ENCODE assay signal across 6 cellular contexts in the genomic region with DNA sequence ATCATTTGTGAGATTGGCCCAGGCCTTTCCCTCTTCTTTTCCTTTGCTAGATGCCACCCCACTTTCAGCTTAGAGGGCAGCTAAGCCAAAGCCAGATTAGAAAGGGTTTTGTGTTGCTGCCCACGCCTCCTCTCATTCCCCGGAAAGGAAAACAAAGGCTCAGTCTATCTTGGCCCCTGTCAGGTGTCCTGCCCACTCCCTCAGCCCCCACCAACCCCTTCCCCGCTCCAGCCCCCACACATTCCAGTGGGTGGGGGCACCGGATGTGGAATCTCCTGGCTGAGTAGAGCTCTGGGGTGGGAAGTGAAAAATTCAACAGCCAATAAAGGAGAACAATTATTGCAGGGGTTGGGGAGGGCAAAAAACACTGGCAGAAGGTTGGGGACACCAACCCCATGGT. TPM values are rescaled to one million over a fixed set of nuclear protein-coding genes. Genes with fewer than 3 reads are reported as not detected.
DNase-seq lines count a peak whose midpoint lies in the region; ATAC-seq and TF ChIP-seq lines count a peak whose summit lies in the region.

No MANE protein-coding gene starts in this region.

- intact Hi-C loops in PC-3 (cut with micrococcal nuclease) (no loop called here), Caco-2 (cut with micrococcal nuclease; ENCODE audit: unreplicated experiment) (no loop called here)

- peak overlapping the region; percentile 72; the same call in 1 of the 2 replicates for H3K4me3 ChIP-seq in PC-3 (ENCODE audit: low read length)
- H3K4me3 ChIP-seq in endocrine pancreas (ENCODE audit: control insufficient read depth, insufficient read depth, low read length): no peak overlapping the region
- no peak overlapping the region for H3K4me3 ChIP-seq in smooth muscle cell
- H3K4me3 ChIP-seq in Peyer's patch: peak overlapping the region in 1 of 4 donors; percentile 10
- H3K4me3 ChIP-seq in Caco-2 (ENCODE audit: low read depth, low read length): no peak overlapping the region

- no peak for ATAC-seq in PC-3
- ATAC-seq in HG03045 (IDR thresholded peaks at IDR 0.05; ENCODE audit: unreplicated experiment): no peak

- TF ChIP-seq CTCF in PC-3 (conservative IDR thresholded peaks at IDR 0.05; ENCODE audit: low read depth, low read length) (no peak), smooth muscle cell (IDR thresholded peaks at IDR 0.05; ENCODE audit: borderline replicate concordance, insufficient read depth, poor library complexity, severe bottlenecking) (no peak), Peyer's patch (IDR thresholded peaks at IDR 0.05) (no peak), Caco-2 (IDR thresholded peaks at IDR 0.05; ENCODE audit: insufficient read depth in 1 of 2, low read depth in 1 of 2, low read length in 1 of 2, severe bottlenecking in 1 of 2, unreplicated experiment in 1 of 2) (no peak)

- H3K4me1 ChIP-seq in PC-3 (ENCODE audit: insufficient read depth, low read length) (peaks cover 72% of the 10 kb centered on the region), endocrine pancreas (ENCODE audit: control insufficient read depth, insufficient read depth, low read length) (no peaks in the 10 kb centered on the region), smooth muscle cell (ENCODE audit: low read depth) (peaks cover 28% of the 10 kb centered on the region), Peyer's patch (peaks cover 7 to 66% (median 13%) of the 10 kb centered on the region in 4 donors), Caco-2 (peaks cover 40% of the 10 kb centered on the region)

- WGBS in smooth muscle cell (ENCODE audit: low lambda C conversion rate): 40% methylated on average over 4 of the region's 4 CpGs

- H3K79me2 ChIP-seq in PC-3 (ENCODE audit: low read length) (no peaks in the 10 kb centered on the region), smooth muscle cell (ENCODE audit: low read depth) (no peaks in the 10 kb centered on the region)

- H3K9me3 Mint-ChIP-seq in Caco-2 (ENCODE audit: unreplicated experiment): no peaks in the 10 kb centered on the region

- BruUV-seq in PC-3 (replicated peaks; lab: Mats Ljungman, UMichigan): no TSS peak
- no TSS peak for BruUV-seq in Caco-2 (replicated peaks; lab: Mats Ljungman, UMichigan)

- H3K36me3 Mint-ChIP-seq in Caco-2 (ENCODE audit: insufficient read depth, unreplicated experiment): peaks cover 27% of the 10 kb centered on the region

- CTCF ChIA-PET in PC-3 (lab: Charles Lee): interaction anchor here (1.0 kb wide), 1 partner anchor 37 kb away, joined by 4 read pairs; a partner anchor contains a TSS
- CTCF ChIA-PET in Caco-2 (lab: Charles Lee): interaction anchor here (1.8 kb wide), 1 partner anchor 36 kb away, joined by 5 read pairs; a partner anchor contains a TSS

- H3K9ac ChIP-seq in PC-3 (ENCODE audit: low read length): no peak overlapping the region
- H3K9ac ChIP-seq in endocrine pancreas (ENCODE audit: control insufficient read depth, insufficient read depth, low read length): peak overlapping the region; percentile 19
- H3K9ac ChIP-seq in smooth muscle cell (ENCODE audit: low read depth): no peak overlapping the region

- no peaks in the 10 kb centered on the region for H3K27me3 Mint-ChIP-seq in Caco-2 (ENCODE audit: insufficient read depth, unreplicated experiment)

- no peak overlapping the region for H3K4me3 Mint-ChIP-seq in Caco-2 (ENCODE audit: unreplicated experiment)

- H3K36me3 ChIP-seq in PC-3 (ENCODE audit: low read depth, low read length): no peaks in the 10 kb centered on the region
- H3K36me3 ChIP-seq in endocrine pancreas (ENCODE audit: control insufficient read depth, insufficient read depth, low read length): no peaks in the 10 kb centered on the region
- H3K36me3 ChIP-seq in smooth muscle cell (ENCODE audit: low read depth): no peaks in the 10 kb centered on the region
- H3K36me3 ChIP-seq in Peyer's patch: peaks cover 0 to under 1% (median 0%) of the 10 kb centered on the region in 3 donors
- H3K36me3 ChIP-seq in Caco-2 (ENCODE audit: control insufficient read depth, insufficient read depth, low read length): no peaks in the 10 kb centered on the region

- H3K9me2 ChIP-seq in PC-3 (replicated peaks; ENCODE audit: low read length): no peaks in the 10 kb centered on the region

- no peaks in the 10 kb centered on the region for H3K4me1 Mint-ChIP-seq in Caco-2 (ENCODE audit: low read depth, unreplicated experiment)

- H3K27me3 ChIP-seq in PC-3 (ENCODE audit: low read length) (no peaks in the 10 kb centered on the region), endocrine pancreas (ENCODE audit: control insufficient read depth, insufficient read depth, low read length) (no peaks in the 10 kb centered on the region), smooth muscle cell (ENCODE audit: low read depth) (peaks cover 3% of the 10 kb centered on the region), Peyer's patch (no peaks in the 10 kb centered on the region), Caco-2 (replicated peaks; ENCODE audit: control insufficient read depth, insufficient read depth, low read length) (no peaks in the 10 kb centered on the region)

- H3K27ac Mint-ChIP-seq in Caco-2 (ENCODE audit: unreplicated experiment): no peak overlapping the region

- TF ChIP-seq POLR2A in Peyer's patch (IDR thresholded peaks at IDR 0.05): no peak

- H3F3A ChIP-seq in PC-3 (ENCODE audit: low read length, unreplicated experiment): no peaks in the 10 kb centered on the region
- peaks cover 17% of the 10 kb centered on the region for H3F3A ChIP-seq in smooth muscle cell (ENCODE audit: low read depth)

- H3K9me3 ChIP-seq in PC-3 (ENCODE audit: low read length): no peaks in the 10 kb centered on the region
- no peaks in the 10 kb centered on the region for H3K9me3 ChIP-seq in endocrine pancreas (ENCODE audit: control insufficient read depth, low read length)
- no peaks in the 10 kb centered on the region for H3K9me3 ChIP-seq in smooth muscle cell (replicated peaks; ENCODE audit: low read depth)
- H3K9me3 ChIP-seq in Peyer's patch: no peaks in the 10 kb centered on the region
- no peaks in the 10 kb centered on the region for H3K9me3 ChIP-seq in Caco-2

- H2AFZ ChIP-seq in PC-3 (ENCODE audit: low read length) (no peak overlapping the region), smooth muscle cell (ENCODE audit: low read depth) (no peak overlapping the region)

- DNase-seq in PC-3 (no peak), smooth muscle cell (lab: John Stamatoyannopoulos, UW; ENCODE audit: unreplicated experiment) (no peak), Peyer's patch (no peak), Caco-2 (no peak)

- no peaks in the 10 kb centered on the region for H4K20me1 ChIP-seq in PC-3 (ENCODE audit: low read length)
- H4K20me1 ChIP-seq in smooth muscle cell (ENCODE audit: low read depth): peaks cover 9% of the 10 kb centered on the region

- H3K4me2 ChIP-seq in PC-3 (ENCODE audit: low read length) (peak overlapping the region; percentile 89), smooth muscle cell (peak overlapping the region; percentile 94)

- H3K27ac ChIP-seq in PC-3 (ENCODE audit: low read length) (peak overlapping the region; percentile 86), smooth muscle cell (ENCODE audit: low read depth) (peak overlapping the region; percentile 36), Peyer's patch (peak overlapping the region in 2 of 4 donors; percentile 94 to 96)

- POLR2A ChIA-PET in PC-3 (lab: Charles Lee; ENCODE audit: unreplicated experiment): no interaction called here
- POLR2A ChIA-PET in Caco-2 (lab: Charles Lee): interaction anchor here (0.6 kb wide), 1 partner anchor 11 kb away, joined by 3 read pairs; the partner anchor contains the start of gene CD63

RNA-seq across cellular contexts. Expression of gene RDH5, which starts 2.2 kb away (rescaled TPM):
- total RNA-seq in PC-3 (2014; rRNA removed): 4.6 and 5.1 TPM in 2 replicates
- 3.0 TPM in 1 of 2 replicates, not detected in the other for total RNA-seq in smooth muscle cell
- polyA plus RNA-seq in smooth muscle cell: 3.7 and 9.2 TPM in 2 replicates
- total RNA-seq in Peyer's patch: 100 to 1,000 TPM in 1 of 4 donors, 10 to 100 TPM in 3; 47.0 to 113 (median 90.9) TPM
- total RNA-seq in Caco-2 (2022): 6.0 and 9.7 TPM in 2 replicates

RNA-seq across cellular contexts. Expression of gene BLOC1S1, which starts 2.2 kb away (rescaled TPM):
- total RNA-seq in PC-3 (2014; rRNA removed): 63.5 and 90.8 TPM in 2 replicates
- total RNA-seq in smooth muscle cell: 107 and 146 TPM in 2 replicates
- polyA plus RNA-seq in smooth muscle cell: 142 and 150 TPM in 2 replicates
- 100 to 1,000 TPM in 3 of 4 donors, 10 to 100 TPM in 1; 72.6 to 332 (median 248) TPM for total RNA-seq in Peyer's patch
- total RNA-seq in Caco-2 (2022): 59.4 and 73.7 TPM in 2 replicates

RNA-seq across cellular contexts. Expression of gene ITGA7, which starts 10.3 kb away (rescaled TPM):
- 4.4 and 9.7 TPM in 2 replicates for total RNA-seq in PC-3 (2014; rRNA removed)
- 0.90 and 1.3 TPM in 2 replicates for total RNA-seq in smooth muscle cell
- polyA plus RNA-seq in smooth muscle cell: 1.1 and 1.6 TPM in 2 replicates
- 10 to 100 TPM; 13.1 to 29.0 (median 27.0) TPM for total RNA-seq in Peyer's patch
- 46.1 and 47.0 TPM in 2 replicates for total RNA-seq in Caco-2 (2022)

RNA-seq across cellular contexts. Expression of gene CD63, which starts 10.8 kb away (rescaled TPM):
- total RNA-seq in PC-3 (2014; rRNA removed) (784 and 869 TPM in 2 replicates), smooth muscle cell (1,095 and 1,107 TPM in 2 replicates), Peyer's patch (100 to 1,000 TPM; 139 to 433 (median 351) TPM), Caco-2 (2022) (947 and 983 TPM in 2 replicates)
- polyA plus RNA-seq in smooth muscle cell: 2,224 and 2,317 TPM in 2 replicates

RNA-seq across cellular contexts. Expression of gene GDF11, which starts 24.9 kb away (rescaled TPM):
- 7.1 and 17.4 TPM in 2 replicates for total RNA-seq in PC-3 (2014; rRNA removed)
- 2.8 and 3.5 TPM in 2 replicates for total RNA-seq in smooth muscle cell
- polyA plus RNA-seq in smooth muscle cell: 2.3 and 2.6 TPM in 2 replicates
- 10 to 100 TPM in 1 of 4 donors, 1 to 10 TPM in 1, under 1 TPM in 2; 0.35 to 14.9 (median 1.1) TPM for total RNA-seq in Peyer's patch
- 11.0 and 13.3 TPM in 2 replicates for total RNA-seq in Caco-2 (2022)
